ENCODE assay signal across 1 cellular context in the genomic region with DNA sequence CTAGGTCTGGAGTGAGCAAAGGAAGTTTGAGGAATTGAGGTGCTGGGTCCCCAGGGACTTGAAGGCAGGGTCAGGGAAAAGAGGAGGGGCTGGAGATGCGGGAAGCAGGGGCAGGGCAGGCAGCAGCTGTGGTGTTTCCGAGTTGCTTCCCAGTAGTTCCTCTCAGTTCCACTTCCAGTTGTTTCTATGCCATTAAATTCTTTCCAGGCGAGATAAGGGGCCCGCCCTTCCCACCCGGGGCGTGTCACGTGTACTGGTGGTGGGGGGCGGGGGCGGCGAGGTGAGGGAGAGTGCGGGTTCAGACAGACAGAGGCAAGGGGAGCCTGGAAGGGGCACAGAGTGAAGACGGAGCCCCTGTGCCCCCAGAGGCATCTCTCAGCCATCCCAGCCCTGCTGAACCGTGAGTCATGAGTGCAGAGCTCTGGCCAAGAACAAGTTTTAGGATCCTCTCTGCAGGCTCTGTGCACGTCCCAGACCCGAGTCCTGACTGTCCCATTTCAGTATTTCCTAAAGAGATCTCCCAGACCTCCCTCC.
TF ChIP-seq lines count a peak whose summit lies in the region.

No MANE protein-coding gene starts in this region.

TF ChIP-seq in HEK293, 187 proteins besides CTCF, POLR2A, EP300 and RAD21 (continued from another document):
- TF ChIP-seq, protein P1, sequence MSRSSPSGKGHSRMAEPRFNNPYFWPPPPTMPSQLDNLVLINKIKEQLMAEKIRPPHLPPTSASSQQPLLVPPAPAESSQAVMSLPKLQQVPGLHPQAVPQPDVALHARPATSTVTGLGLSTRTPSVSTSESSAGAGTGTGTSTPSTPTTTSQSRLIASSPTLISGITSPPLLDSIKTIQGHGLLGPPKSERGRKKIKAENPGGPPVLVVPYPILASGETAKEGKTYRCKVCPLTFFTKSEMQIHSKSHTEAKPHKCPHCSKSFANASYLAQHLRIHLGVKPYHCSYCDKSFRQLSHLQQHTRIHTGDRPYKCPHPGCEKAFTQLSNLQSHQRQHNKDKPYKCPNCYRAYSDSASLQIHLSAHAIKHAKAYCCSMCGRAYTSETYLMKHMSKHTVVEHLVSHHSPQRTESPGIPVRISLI (tag by site-specific recombination; IDR thresholded peaks at IDR 0.05): no peak
- TF ChIP-seq ZNF350 (tag by site-specific recombination; IDR thresholded peaks at IDR 0.05): no peak
- no peak for TF ChIP-seq ZNF324 (tag by site-specific recombination; IDR thresholded peaks at IDR 0.05)
- TF ChIP-seq ZNF202 (tag by site-specific recombination; IDR thresholded peaks at IDR 0.05; ENCODE audit: borderline replicate concordance): no peak
- TF ChIP-seq ZNF433 (tag by site-specific recombination; IDR thresholded peaks at IDR 0.05; ENCODE audit: low read depth): no peak
- no peak for TF ChIP-seq MYNN (tag by site-specific recombination; IDR thresholded peaks at IDR 0.05; ENCODE audit: borderline replicate concordance)
- TF ChIP-seq ZFHX2 (tag by site-specific recombination; conservative IDR thresholded peaks at IDR 0.05): 0 out of 2 replicates have a peak, but pooled peaks have one; percentile 14
- TF ChIP-seq TRIM28 (IDR thresholded peaks at IDR 0.05; ENCODE audit: borderline replicate concordance, low read length): no peak
- TF ChIP-seq, protein P2, sequence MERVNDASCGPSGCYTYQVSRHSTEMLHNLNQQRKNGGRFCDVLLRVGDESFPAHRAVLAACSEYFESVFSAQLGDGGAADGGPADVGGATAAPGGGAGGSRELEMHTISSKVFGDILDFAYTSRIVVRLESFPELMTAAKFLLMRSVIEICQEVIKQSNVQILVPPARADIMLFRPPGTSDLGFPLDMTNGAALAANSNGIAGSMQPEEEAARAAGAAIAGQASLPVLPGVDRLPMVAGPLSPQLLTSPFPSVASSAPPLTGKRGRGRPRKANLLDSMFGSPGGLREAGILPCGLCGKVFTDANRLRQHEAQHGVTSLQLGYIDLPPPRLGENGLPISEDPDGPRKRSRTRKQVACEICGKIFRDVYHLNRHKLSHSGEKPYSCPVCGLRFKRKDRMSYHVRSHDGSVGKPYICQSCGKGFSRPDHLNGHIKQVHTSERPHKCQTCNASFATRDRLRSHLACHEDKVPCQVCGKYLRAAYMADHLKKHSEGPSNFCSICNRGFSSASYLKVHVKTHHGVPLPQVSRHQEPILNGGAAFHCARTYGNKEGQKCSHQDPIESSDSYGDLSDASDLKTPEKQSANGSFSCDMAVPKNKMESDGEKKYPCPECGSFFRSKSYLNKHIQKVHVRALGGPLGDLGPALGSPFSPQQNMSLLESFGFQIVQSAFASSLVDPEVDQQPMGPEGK (tag by site-specific recombination; IDR thresholded peaks at IDR 0.05): peak; percentile 22; the same call in 1 of the 2 replicates
- TF ChIP-seq ZNF112 (tag by site-specific recombination; IDR thresholded peaks at IDR 0.05): no peak
- TF ChIP-seq, protein P3, sequence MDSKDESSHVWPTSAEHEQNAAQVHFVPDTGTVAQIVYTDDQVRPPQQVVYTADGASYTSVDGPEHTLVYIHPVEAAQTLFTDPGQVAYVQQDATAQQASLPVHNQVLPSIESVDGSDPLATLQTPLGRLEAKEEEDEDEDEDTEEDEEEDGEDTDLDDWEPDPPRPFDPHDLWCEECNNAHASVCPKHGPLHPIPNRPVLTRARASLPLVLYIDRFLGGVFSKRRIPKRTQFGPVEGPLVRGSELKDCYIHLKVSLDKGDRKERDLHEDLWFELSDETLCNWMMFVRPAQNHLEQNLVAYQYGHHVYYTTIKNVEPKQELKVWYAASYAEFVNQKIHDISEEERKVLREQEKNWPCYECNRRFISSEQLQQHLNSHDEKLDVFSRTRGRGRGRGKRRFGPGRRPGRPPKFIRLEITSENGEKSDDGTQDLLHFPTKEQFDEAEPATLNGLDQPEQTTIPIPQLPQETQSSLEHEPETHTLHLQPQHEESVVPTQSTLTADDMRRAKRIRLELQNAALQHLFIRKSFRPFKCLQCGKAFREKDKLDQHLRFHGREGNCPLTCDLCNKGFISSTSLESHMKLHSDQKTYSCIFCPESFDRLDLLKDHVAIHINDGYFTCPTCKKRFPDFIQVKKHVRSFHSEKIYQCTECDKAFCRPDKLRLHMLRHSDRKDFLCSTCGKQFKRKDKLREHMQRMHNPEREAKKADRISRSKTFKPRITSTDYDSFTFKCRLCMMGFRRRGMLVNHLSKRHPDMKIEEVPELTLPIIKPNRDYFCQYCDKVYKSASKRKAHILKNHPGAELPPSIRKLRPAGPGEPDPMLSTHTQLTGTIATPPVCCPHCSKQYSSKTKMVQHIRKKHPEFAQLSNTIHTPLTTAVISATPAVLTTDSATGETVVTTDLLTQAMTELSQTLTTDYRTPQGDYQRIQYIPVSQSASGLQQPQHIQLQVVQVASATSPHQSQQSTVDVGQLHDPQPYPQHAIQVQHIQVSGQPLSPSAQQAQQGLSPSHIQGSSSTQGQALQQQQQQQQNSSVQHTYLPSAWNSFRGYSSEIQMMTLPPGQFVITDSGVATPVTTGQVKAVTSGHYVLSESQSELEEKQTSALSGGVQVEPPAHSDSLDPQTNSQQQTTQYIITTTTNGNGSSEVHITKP (tag by site-specific recombination; IDR thresholded peaks at IDR 0.05): no peak
- TF ChIP-seq, protein P4, sequence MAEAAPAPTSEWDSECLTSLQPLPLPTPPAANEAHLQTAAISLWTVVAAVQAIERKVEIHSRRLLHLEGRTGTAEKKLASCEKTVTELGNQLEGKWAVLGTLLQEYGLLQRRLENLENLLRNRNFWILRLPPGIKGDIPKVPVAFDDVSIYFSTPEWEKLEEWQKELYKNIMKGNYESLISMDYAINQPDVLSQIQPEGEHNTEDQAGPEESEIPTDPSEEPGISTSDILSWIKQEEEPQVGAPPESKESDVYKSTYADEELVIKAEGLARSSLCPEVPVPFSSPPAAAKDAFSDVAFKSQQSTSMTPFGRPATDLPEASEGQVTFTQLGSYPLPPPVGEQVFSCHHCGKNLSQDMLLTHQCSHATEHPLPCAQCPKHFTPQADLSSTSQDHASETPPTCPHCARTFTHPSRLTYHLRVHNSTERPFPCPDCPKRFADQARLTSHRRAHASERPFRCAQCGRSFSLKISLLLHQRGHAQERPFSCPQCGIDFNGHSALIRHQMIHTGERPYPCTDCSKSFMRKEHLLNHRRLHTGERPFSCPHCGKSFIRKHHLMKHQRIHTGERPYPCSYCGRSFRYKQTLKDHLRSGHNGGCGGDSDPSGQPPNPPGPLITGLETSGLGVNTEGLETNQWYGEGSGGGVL (tag by site-specific recombination; IDR thresholded peaks at IDR 0.05): peak; percentile 46
